ENCODE assay signal across 14 cellular contexts in genomic region chr17:43655702-43656275, GRCh38. TPM values are rescaled to one million over a fixed set of nuclear protein-coding genes. Genes with fewer than 3 reads are reported as not detected.
DNase-seq lines count a peak whose midpoint lies in the region; ATAC-seq and TF ChIP-seq lines count a peak whose summit lies in the region.
"Had no signal": no experiment of that assay in that cellular context is flagged by ENCODE, and none has a peak within 500 bp of the region (broad histone marks: within the 10 kb centered on the region; RNA-seq: fewer than 3 reads in every experiment).

No MANE protein-coding gene starts in this region.

- H3K36me3 ChIP-seq in ACC112 (ENCODE audit: insufficient read depth, low read length) (no peaks in the 10 kb centered on the region), Caco-2 (ENCODE audit: control insufficient read depth, insufficient read depth, low read length) (no peaks in the 10 kb centered on the region), OCI-LY7 (ENCODE audit: insufficient read depth, low read length) (no peaks in the 10 kb centered on the region), upper lobe of left lung (no peaks in the 10 kb centered on the region), smooth muscle cell (ENCODE audit: low read depth) (no peaks in the 10 kb centered on the region)
- no peaks in the 10 kb centered on the region for H3K36me3 ChIP-seq in effector memory CD4-positive, alpha-beta T cell (ENCODE audit: control insufficient read depth, insufficient read depth, low read length)

- no peak for ATAC-seq in upper lobe of left lung (ENCODE audit: low FRiP score in 2 of 2)
- ATAC-seq in GM18873 (IDR thresholded peaks at IDR 0.05; ENCODE audit: low FRiP score, unreplicated experiment): no peak

- no peak for TF ChIP-seq EP300 in upper lobe of left lung (IDR thresholded peaks at IDR 0.05)

- no peaks in the 10 kb centered on the region for H3K9me3 Mint-ChIP-seq in Caco-2 (ENCODE audit: unreplicated experiment)
- H3K9me3 Mint-ChIP-seq: memory B cell; stimulated activated naive CD8-positive, alpha-beta T cell treated with anti-CD3 and anti-CD28 coated beads, Interleukin-15, Interleukin-2, amounts not matched to agents 100 ng/mL and 50 ng/mL, for 24 hours had no signal

- no peaks in the 10 kb centered on the region for H3K27me3 Mint-ChIP-seq in Caco-2 (ENCODE audit: insufficient read depth, unreplicated experiment)

- H3K27ac ChIP-seq in ACC112 (ENCODE audit: low read depth, low read length): no peak overlapping the region
- H3K27ac ChIP-seq in OCI-LY7 (ENCODE audit: low read depth, low read length, poor library complexity, severe bottlenecking): no peak overlapping the region
- no peak overlapping the region for H3K27ac ChIP-seq in effector memory CD4-positive, alpha-beta T cell (ENCODE audit: insufficient read depth, low read length, poor library complexity, severe bottlenecking)
- H3K27ac ChIP-seq in upper lobe of left lung: no peak overlapping the region
- no peak overlapping the region for H3K27ac ChIP-seq in smooth muscle cell (ENCODE audit: low read depth)
- H3K27ac ChIP-seq: C4-2B, GM23248 had no signal

- H3K79me2 ChIP-seq in ACC112 (ENCODE audit: control insufficient read depth, insufficient read depth, low read length, unreplicated experiment): no peaks in the 10 kb centered on the region
- no peaks in the 10 kb centered on the region for H3K79me2 ChIP-seq in OCI-LY7 (ENCODE audit: insufficient read depth, low read depth, low read length)
- no peaks in the 10 kb centered on the region for H3K79me2 ChIP-seq in smooth muscle cell (ENCODE audit: low read depth)

- H3K4me3 ChIP-seq in ACC112 (ENCODE audit: low read depth, low read length): peak overlapping the region; percentile 4; the same call in 1 of the 2 replicates
- H3K4me3 ChIP-seq in Caco-2 (ENCODE audit: low read depth, low read length): no peak overlapping the region
- H3K4me3 ChIP-seq in OCI-LY7 (ENCODE audit: low read depth, low read length, poor library complexity, severe bottlenecking): no peak overlapping the region
- H3K4me3 ChIP-seq in effector memory CD4-positive, alpha-beta T cell (ENCODE audit: insufficient read depth, low read depth, low read length, poor library complexity, severe bottlenecking): peak overlapping the region; percentile 17
- H3K4me3 ChIP-seq in upper lobe of left lung: no peak overlapping the region
- no peak overlapping the region for H3K4me3 ChIP-seq in smooth muscle cell
- no peak overlapping the region for H3K4me3 ChIP-seq in lower leg skin (ENCODE audit: low read depth, poor library complexity, severe bottlenecking)
- H3K4me3 ChIP-seq: GM23248 had no signal

- TF ChIP-seq CTCF in Caco-2 (IDR thresholded peaks at IDR 0.05; ENCODE audit: insufficient read depth in 1 of 2, low read depth in 1 of 2, low read length in 1 of 2, severe bottlenecking in 1 of 2, unreplicated experiment in 1 of 2) (no peak), OCI-LY7 (conservative IDR thresholded peaks at IDR 0.05; ENCODE audit: low read length) (no peak), upper lobe of left lung (IDR thresholded peaks at IDR 0.05) (no peak), smooth muscle cell (IDR thresholded peaks at IDR 0.05; ENCODE audit: borderline replicate concordance, insufficient read depth, poor library complexity, severe bottlenecking) (no peak), lower leg skin (IDR thresholded peaks at IDR 0.05) (no peak)

- DNase-seq in Caco-2 (no peak), OCI-LY7 (ENCODE audit: low spot score) (no peak), upper lobe of left lung (no peak), smooth muscle cell (lab: John Stamatoyannopoulos, UW; ENCODE audit: unreplicated experiment) (no peak), lower leg skin (ENCODE audit: low spot score in 2 of 2) (no peak)
- no peak for DNase-seq in effector memory CD4-positive, alpha-beta T cell
- DNase-seq: GM23248, NCI-H146 had no signal

- peak overlapping the region; percentile 40 for H3K4me2 ChIP-seq in OCI-LY7 (ENCODE audit: low read length)
- no peak overlapping the region for H3K4me2 ChIP-seq in smooth muscle cell

- CTCF ChIA-PET in Caco-2 (lab: Charles Lee) (interaction anchor here (1.0 kb wide), 1 partner anchor 77 kb away, joined by 3 read pairs; no protein-coding TSS in a partner anchor), OCI-LY7 (lab: Charles Lee; ENCODE audit: unreplicated experiment) (interaction anchor here (0.5 kb wide), 1 partner anchor 79 kb away, joined by 3 read pairs; no protein-coding TSS in a partner anchor)

- intact Hi-C loops in Caco-2 (cut with micrococcal nuclease; ENCODE audit: unreplicated experiment): no loop called here
- intact Hi-C loops in OCI-LY7 (cut with micrococcal nuclease; ENCODE audit: unreplicated experiment): no loop called here
- intact Hi-C loops in lower leg skin (cut with DNase I; ENCODE audit: low total_unique reads): no loop called here

- H3K4me1 ChIP-seq in ACC112 (ENCODE audit: control insufficient read depth, insufficient read depth, low read length, unreplicated experiment): peaks cover 9% of the 10 kb centered on the region
- H3K4me1 ChIP-seq in Caco-2: peaks cover 39% of the 10 kb centered on the region
- H3K4me1 ChIP-seq in OCI-LY7 (ENCODE audit: insufficient read depth, low read length, poor library complexity, severe bottlenecking): peaks cover 11% of the 10 kb centered on the region
- H3K4me1 ChIP-seq in effector memory CD4-positive, alpha-beta T cell (ENCODE audit: control insufficient read depth, insufficient read depth, low read length, poor library complexity, severe bottlenecking): peaks cover 16% of the 10 kb centered on the region
- H3K4me1 ChIP-seq in upper lobe of left lung: peaks cover 0 to 12% (median 3%) of the 10 kb centered on the region in 4 donors
- peaks cover 20% of the 10 kb centered on the region for H3K4me1 ChIP-seq in smooth muscle cell (ENCODE audit: low read depth)

- H3K27ac Mint-ChIP-seq in Caco-2 (ENCODE audit: unreplicated experiment): peak overlapping the region; percentile 33
- H3K27ac Mint-ChIP-seq: memory B cell; progenitor cell of endocrine pancreas; stimulated activated naive CD8-positive, alpha-beta T cell treated with anti-CD3 and anti-CD28 coated beads, Interleukin-15, Interleukin-2, amounts not matched to agents 100 ng/mL and 50 ng/mL, for 24 hours had no signal

- no peaks in the 10 kb centered on the region for H3K9me3 ChIP-seq in Caco-2
- H3K9me3 ChIP-seq in OCI-LY7 (ENCODE audit: low read length): no peaks in the 10 kb centered on the region
- no peaks in the 10 kb centered on the region for H3K9me3 ChIP-seq in effector memory CD4-positive, alpha-beta T cell (ENCODE audit: control insufficient read depth, low read length)
- no peaks in the 10 kb centered on the region for H3K9me3 ChIP-seq in upper lobe of left lung
- no peaks in the 10 kb centered on the region for H3K9me3 ChIP-seq in smooth muscle cell (replicated peaks; ENCODE audit: low read depth)

- H3K9ac ChIP-seq in smooth muscle cell (ENCODE audit: low read depth): no peak overlapping the region
- H3K9ac ChIP-seq: GM23248 had no signal

- TF ChIP-seq POLR2A in upper lobe of left lung (IDR thresholded peaks at IDR 0.05) (no peak), lower leg skin (IDR thresholded peaks at IDR 0.05) (no peak)

- no peaks in the 10 kb centered on the region for H3K9me2 ChIP-seq in OCI-LY7 (ENCODE audit: insufficient read depth, low read length)

- H2AFZ ChIP-seq in ACC112 (ENCODE audit: low read length, unreplicated experiment): peak overlapping the region; percentile 88
- H2AFZ ChIP-seq in OCI-LY7 (ENCODE audit: low read length): peak overlapping the region; percentile 42; the same call in 1 of the 2 replicates
- no peak overlapping the region for H2AFZ ChIP-seq in smooth muscle cell (ENCODE audit: low read depth)
- H2AFZ ChIP-seq: GM23248 had no signal

- POLR2A ChIA-PET in Caco-2 (lab: Charles Lee): no interaction called here
- POLR2A ChIA-PET in OCI-LY7 (lab: Charles Lee): no interaction called here

- no peaks in the 10 kb centered on the region for H3K36me3 Mint-ChIP-seq in Caco-2 (ENCODE audit: insufficient read depth, unreplicated experiment)
- H3K36me3 Mint-ChIP-seq: memory B cell had no signal

- BruUV-seq in Caco-2 (replicated peaks; lab: Mats Ljungman, UMichigan): no TSS peak
- no TSS peak for BruUV-seq in OCI-LY7 (replicated peaks; lab: Mats Ljungman, UMichigan)

- H3K4me1 Mint-ChIP-seq in Caco-2 (ENCODE audit: low read depth, unreplicated experiment): peaks cover 31% of the 10 kb centered on the region

- H3K4me3 Mint-ChIP-seq in Caco-2 (ENCODE audit: unreplicated experiment): no peak overlapping the region
- H3K4me3 Mint-ChIP-seq: memory B cell; stimulated activated naive CD8-positive, alpha-beta T cell treated with anti-CD3 and anti-CD28 coated beads, Interleukin-15, Interleukin-2, amounts not matched to agents 100 ng/mL and 50 ng/mL, for 24 hours had no signal

- H3F3A ChIP-seq in smooth muscle cell (ENCODE audit: low read depth): no peaks in the 10 kb centered on the region

- WGBS in upper lobe of left lung, 2 donors: 25 to 36% methylated on average over 5 of the region's 5 CpGs
- WGBS in smooth muscle cell (ENCODE audit: low lambda C conversion rate): 85% methylated on average over 5 of the region's 5 CpGs
- WGBS in lower leg skin, 2 donors: 31 to 47% methylated on average over 5 of the region's 5 CpGs

- no peaks in the 10 kb centered on the region for H4K20me1 ChIP-seq in OCI-LY7 (ENCODE audit: insufficient read depth, low read length)
- no peaks in the 10 kb centered on the region for H4K20me1 ChIP-seq in smooth muscle cell (ENCODE audit: low read depth)

- no peaks in the 10 kb centered on the region for H3K27me3 ChIP-seq in ACC112 (ENCODE audit: insufficient read depth, low read length)
- H3K27me3 ChIP-seq in Caco-2 (replicated peaks; ENCODE audit: control insufficient read depth, insufficient read depth, low read length): no peaks in the 10 kb centered on the region
- no peaks in the 10 kb centered on the region for H3K27me3 ChIP-seq in effector memory CD4-positive, alpha-beta T cell (replicated peaks; ENCODE audit: control insufficient read depth, insufficient read depth, low read length, poor library complexity, severe bottlenecking)
- H3K27me3 ChIP-seq in upper lobe of left lung: no peaks in the 10 kb centered on the region
- no peaks in the 10 kb centered on the region for H3K27me3 ChIP-seq in smooth muscle cell (ENCODE audit: low read depth)

RNA-seq across cellular contexts. Expression of gene MEOX1, which starts 5.9 kb away (rescaled TPM):
- 0.72 and 1.7 TPM in 2 replicates for total RNA-seq in Caco-2 (2022)
- total RNA-seq in OCI-LY7 (2014; rRNA removed; shearing (Covaris generic)): not detected in 2 replicates
- not detected in 2 replicates for total RNA-seq in OCI-LY7 (2022)
- total RNA-seq in upper lobe of left lung: 1 to 10 TPM in 2 of 6 donors, under 1 TPM in 1, not detected in 3; 0.98 to 3.0 (median 1.6) TPM
- 0.31 and 0.58 TPM in 2 replicates for total RNA-seq in smooth muscle cell
- polyA plus RNA-seq in smooth muscle cell: 0.79 and 1.7 TPM in 2 replicates
- total RNA-seq in lower leg skin: 1 to 10 TPM; 1.9 to 7.9 (median 3.7) TPM
- total RNA-seq: GM23248 had no signal
- polyA plus RNA-seq: GM23248 had no signal

Comparison
In these comparisons a context has a peak if more than half of its experiments do, and no peak if none do; other contexts are left out.
1. H3K4me3 ChIP-seq: peak in ACC112 (single experiment) and effector memory CD4-positive, alpha-beta T cell (single experiment); none in Caco-2 (single experiment), OCI-LY7 (single experiment), upper lobe of left lung (0 of 4), smooth muscle cell (single experiment) and lower leg skin (single experiment).